9 cellular contexts compared by ENCODE assay signal in the genomic region with DNA sequence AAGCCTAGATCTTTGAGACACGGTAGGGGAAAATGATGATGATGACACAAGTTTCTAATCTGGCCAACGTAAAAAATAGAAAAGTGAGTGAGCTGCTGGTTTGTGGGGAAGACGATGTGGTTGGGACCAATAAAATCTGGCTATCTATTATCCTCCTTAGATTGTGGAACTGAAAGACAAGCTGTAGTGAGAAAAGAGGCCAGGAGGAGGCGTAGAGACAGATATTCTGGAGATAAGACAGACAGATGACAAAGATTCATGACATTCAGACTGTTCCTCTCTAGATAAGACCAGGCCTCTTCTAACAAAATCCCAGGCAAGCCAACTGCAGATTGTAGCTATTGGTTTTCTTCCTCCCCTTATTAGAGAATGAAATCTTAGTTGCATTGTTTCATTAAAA.
DNase-seq lines count a peak whose midpoint lies in the region; ATAC-seq, FAIRE-seq and TF ChIP-seq lines count a peak whose summit lies in the region.
"Had no signal": no experiment of that assay in that cellular context is flagged by ENCODE, and none has a peak within 500 bp of the region (broad histone marks: within the 10 kb centered on the region; RNA-seq: fewer than 3 reads in every experiment).

No MANE protein-coding gene starts in this region.

- H3K36me3 Mint-ChIP-seq in chondrocyte (ENCODE audit: low read depth): no peaks in the 10 kb centered on the region
- H3K36me3 Mint-ChIP-seq in activated CD4-positive, alpha-beta memory T cell treated with anti-CD3 and anti-CD28 coated beads, Interleukin-2, amount 10 ng/mL, durations not matched to agents 7 days and 5 days (ENCODE audit: low read depth): no peaks in the 10 kb centered on the region

- H3K27me3 Mint-ChIP-seq in chondrocyte (ENCODE audit: low read depth): no peaks in the 10 kb centered on the region
- no peaks in the 10 kb centered on the region for H3K27me3 Mint-ChIP-seq in activated CD4-positive, alpha-beta memory T cell treated with anti-CD3 and anti-CD28 coated beads, Interleukin-2, amount 10 ng/mL, durations not matched to agents 7 days and 5 days

- H3K4me3 ChIP-seq in upper lobe of right lung: no peak overlapping the region
- no peak overlapping the region for H3K4me3 ChIP-seq in pancreas

- TF ChIP-seq CTCF in 22Rv1 (IDR thresholded peaks at IDR 0.05) (peak; percentile 29; the same call in 1 of the 2 replicates), chondrocyte (IDR thresholded peaks at IDR 0.05) (peak; percentile 45), upper lobe of right lung (IDR thresholded peaks at IDR 0.05) (no peak), pancreas (IDR thresholded peaks at IDR 0.05) (no peak)

- 50 to 53% methylated on average over 4 of the region's 4 CpGs for WGBS in pancreas, 2 donors

- POLR2A ChIA-PET in activated CD4-positive, alpha-beta memory T cell treated with anti-CD3 and anti-CD28 coated beads, Interleukin-2, amount 10 ng/mL, durations not matched to agents 7 days and 5 days (lab: Charles Lee): no interaction called here

- FAIRE-seq in pancreas (lab: Jason Lieb, UNC): no peak
- FAIRE-seq: TTC549 had no signal

- H3K4me1 Mint-ChIP-seq in chondrocyte (ENCODE audit: low read depth): no peaks in the 10 kb centered on the region
- H3K4me1 Mint-ChIP-seq in activated CD4-positive, alpha-beta memory T cell treated with anti-CD3 and anti-CD28 coated beads, Interleukin-2, amount 10 ng/mL, durations not matched to agents 7 days and 5 days: no peaks in the 10 kb centered on the region

- H3K4me1 ChIP-seq in upper lobe of right lung: no peaks in the 10 kb centered on the region
- no peaks in the 10 kb centered on the region for H3K4me1 ChIP-seq in pancreas

- DNase-seq in LHCN-M2 (ENCODE audit: low read depth) (peak; percentile 48), chondrocyte (ENCODE audit: low spot score) (no peak), upper lobe of right lung (no peak), pancreas (no peak), T1000 (lab: John Stamatoyannopoulos, UW) (no peak)
- DNase-seq in activated CD4-positive, alpha-beta memory T cell treated with anti-CD3 and anti-CD28 coated beads, Interleukin-2, amount 10 ng/mL, durations not matched to agents 7 days and 5 days: no peak

- CTCF ChIA-PET in activated CD4-positive, alpha-beta memory T cell treated with anti-CD3 and anti-CD28 coated beads, Interleukin-2, amount 10 ng/mL, durations not matched to agents 7 days and 5 days (lab: Charles Lee): no interaction called here

- no peak overlapping the region for H3K27ac Mint-ChIP-seq in chondrocyte (ENCODE audit: unreplicated experiment)
- H3K27ac Mint-ChIP-seq in activated CD4-positive, alpha-beta memory T cell treated with anti-CD3 and anti-CD28 coated beads, Interleukin-2, amount 10 ng/mL, durations not matched to agents 7 days and 5 days: no peak overlapping the region

- intact Hi-C loops in upper lobe of right lung (cut with DNase I) (no loop called here), pancreas (cut with DNase I) (no loop called here)

- no peaks in the 10 kb centered on the region for H3K9me3 Mint-ChIP-seq in chondrocyte (ENCODE audit: low read depth)
- H3K9me3 Mint-ChIP-seq in activated CD4-positive, alpha-beta memory T cell treated with anti-CD3 and anti-CD28 coated beads, Interleukin-2, amount 10 ng/mL, durations not matched to agents 7 days and 5 days: no peaks in the 10 kb centered on the region

- H3K27ac ChIP-seq in 22Rv1: no peak overlapping the region
- H3K27ac ChIP-seq in upper lobe of right lung: no peak overlapping the region
- no peak overlapping the region for H3K27ac ChIP-seq in pancreas

- H3K36me3 ChIP-seq in upper lobe of right lung (no peaks in the 10 kb centered on the region), pancreas (no peaks in the 10 kb centered on the region)

- H3K4me3 Mint-ChIP-seq in chondrocyte (ENCODE audit: unreplicated experiment): no peak overlapping the region
- H3K4me3 Mint-ChIP-seq in activated CD4-positive, alpha-beta memory T cell treated with anti-CD3 and anti-CD28 coated beads, Interleukin-2, amount 10 ng/mL, durations not matched to agents 7 days and 5 days: no peak overlapping the region

- H3K27me3 ChIP-seq in upper lobe of right lung (no peaks in the 10 kb centered on the region), pancreas (no peaks in the 10 kb centered on the region)

- peak; percentile 68 for ATAC-seq in GM19035 (IDR thresholded peaks at IDR 0.05; ENCODE audit: unreplicated experiment)
- no peak for ATAC-seq in upper lobe of right lung
- ATAC-seq in pancreas: no peak

- H3K9me3 ChIP-seq in upper lobe of right lung (no peaks in the 10 kb centered on the region), pancreas (no peaks in the 10 kb centered on the region)

Comparison
In these comparisons a context has a peak if more than half of its experiments do, and no peak if none do; other contexts are left out.
1. CTCF ChIP-seq: peak in 22Rv1 (single experiment) and chondrocyte (single experiment); none in upper lobe of right lung (single experiment) and pancreas (0 of 4).